In genomic region chr5:125695994-125696679, GRCh38 we compare ENCODE assay signal across 20 cellular contexts.
DNase-seq lines count a peak whose midpoint lies in the region; ATAC-seq and TF ChIP-seq lines count a peak whose summit lies in the region.
"Had no signal": no experiment of that assay in that cellular context is flagged by ENCODE, and none has a peak within 500 bp of the region (broad histone marks: within the 10 kb centered on the region; RNA-seq: fewer than 3 reads in every experiment).

No MANE protein-coding gene starts in this region.

- no peak overlapping the region for H2BK15ac ChIP-seq in neuronal stem cell (ENCODE audit: low read length)

- H2AFZ ChIP-seq in neuronal stem cell (ENCODE audit: low read length) = no peak overlapping the region

- no peak overlapping the region for H3K4ac ChIP-seq in neuronal stem cell (ENCODE audit: low read length)

- DNase-seq in left ventricle myocardium inferior = no peak
- DNase-seq in left cardiac atrium = no peak
- peak; percentile 71 for DNase-seq in adipocyte (ENCODE audit: low read depth)
- DNase-seq in fibroblast of the conjunctiva (ENCODE audit: low read depth) = peak; percentile 40
- no peak for DNase-seq in type B pancreatic cell (ENCODE audit: extremely low spot score, unreplicated experiment)
- DNase-seq in hippocampal formation (lab: John Stamatoyannopoulos, UW) = no peak
- no peak for DNase-seq in neuronal stem cell (ENCODE audit: low spot score)
- DNase-seq: activated CD4-positive, alpha-beta T cell treated with anti-CD3 and anti-CD28 coated beads, Interleukin-2, amount 50 U/mL, for 48 hours; activated naive CD4-positive, alpha-beta T cell; amygdala; NCI-H1930; NCI-H524; SIG-M5; stimulated activated CD4-positive, alpha-beta T cell treated with anti-CD3 and anti-CD28 coated beads, Interleukin-12 subunit alpha, Interleukin-12 subunit beta, amount 100 ng/mL, for 4 hours; T-helper 17 cell had no signal

- ATAC-seq in left cardiac atrium = no peak
- no peak for ATAC-seq in HG02763 (IDR thresholded peaks at IDR 0.05; ENCODE audit: unreplicated experiment)
- ATAC-seq: GM12878; natural killer cell treated with Interleukin-12 subunit alpha and Interleukin-12 subunit beta and Interleukin-15 and Interleukin-18, amount 100 ng/mL, for 72 hours; T-helper 17 cell had no signal

- no peak overlapping the region for H4K8ac ChIP-seq in neuronal stem cell (ENCODE audit: low read depth, low read length)

- no peak overlapping the region for H2BK12ac ChIP-seq in neuronal stem cell (ENCODE audit: low read length)

- no peak overlapping the region for H3K27ac Mint-ChIP-seq in type B pancreatic cell
- H3K27ac Mint-ChIP-seq: natural killer cell treated with Interleukin-12 subunit alpha and Interleukin-12 subunit beta and Interleukin-15 and Interleukin-18, amount 100 ng/mL, for 72 hours; T-helper 17 cell had no signal

- no CpG with 5 or more reads among the region's 4 CpGs for WGBS in neuronal stem cell (ENCODE audit: extremely low coverage in 2 of 2, insufficient read length in 2 of 2, insufficient replicate concordance in 1 of 2), 2 donors

- H3K18ac ChIP-seq in neuronal stem cell (ENCODE audit: low read length) = no peak overlapping the region

- H3K9ac ChIP-seq in adipocyte (ENCODE audit: low read length) (no peak overlapping the region), neuronal stem cell (ENCODE audit: low read depth, low read length, poor library complexity) (no peak overlapping the region)

- H2BK120ac ChIP-seq in neuronal stem cell (ENCODE audit: low read depth, low read length) = no peak overlapping the region

- H3K79me1 ChIP-seq in neuronal stem cell (ENCODE audit: low read depth, low read length) = no peaks in the 10 kb centered on the region

- no peak overlapping the region for H3K23ac ChIP-seq in neuronal stem cell (ENCODE audit: low read depth, low read length, poor library complexity)

- no peak overlapping the region for H3K14ac ChIP-seq in neuronal stem cell (ENCODE audit: low read length)

- no peaks in the 10 kb centered on the region for H3K27me3 Mint-ChIP-seq in type B pancreatic cell
- H3K27me3 Mint-ChIP-seq: natural killer cell treated with Interleukin-12 subunit alpha and Interleukin-12 subunit beta and Interleukin-15 and Interleukin-18, amount 100 ng/mL, for 72 hours; T-helper 17 cell had no signal

- peaks cover 1% of the 10 kb centered on the region for H3K9me3 Mint-ChIP-seq in type B pancreatic cell
- H3K9me3 Mint-ChIP-seq: natural killer cell treated with Interleukin-12 subunit alpha and Interleukin-12 subunit beta and Interleukin-15 and Interleukin-18, amount 100 ng/mL, for 72 hours had no signal

- no peaks in the 10 kb centered on the region for H3K36me3 ChIP-seq in left ventricle myocardium inferior
- no peaks in the 10 kb centered on the region for H3K36me3 ChIP-seq in adipocyte (ENCODE audit: control insufficient read depth, insufficient read depth, low read length, severe bottlenecking)
- no peaks in the 10 kb centered on the region for H3K36me3 ChIP-seq in neuronal stem cell (replicated peaks in 1 of 2; ENCODE audit: control insufficient read depth in 2 of 2, insufficient read depth in 2 of 2, low read length in 2 of 2)
- H3K36me3 ChIP-seq: HAP-1, suprapubic skin had no signal

- TF ChIP-seq CTCF in left ventricle myocardium inferior (IDR thresholded peaks at IDR 0.05; ENCODE audit: borderline replicate concordance) = no peak
- TF ChIP-seq CTCF in type B pancreatic cell (conservative IDR thresholded peaks at IDR 0.05) = peak; percentile 9

- no peaks in the 10 kb centered on the region for H3K27me3 ChIP-seq in left ventricle myocardium inferior (ENCODE audit: low read depth)
- H3K27me3 ChIP-seq in adipocyte (replicated peaks; ENCODE audit: control insufficient read depth, insufficient read depth, low read length) = no peaks in the 10 kb centered on the region
- H3K27me3 ChIP-seq in neuronal stem cell (ENCODE audit: control insufficient read depth in 3 of 3, insufficient read depth in 3 of 3, low read depth in 1 of 3, low read length in 3 of 3) = no peaks in the 10 kb centered on the region
- H3K27me3 ChIP-seq: suprapubic skin had no signal

- H3K4me2 ChIP-seq in neuronal stem cell (ENCODE audit: insufficient read depth, low read length, poor library complexity, severe bottlenecking) = no peak overlapping the region

- no peak overlapping the region for H4K91ac ChIP-seq in neuronal stem cell (ENCODE audit: low read depth, low read length, poor library complexity)

- peaks cover 27% of the 10 kb centered on the region for H3K4me1 Mint-ChIP-seq in type B pancreatic cell (ENCODE audit: unreplicated experiment)
- H3K4me1 Mint-ChIP-seq: T-helper 17 cell had no signal

- H3K4me3 ChIP-seq in left ventricle myocardium inferior = no peak overlapping the region
- no peak overlapping the region for H3K4me3 ChIP-seq in adipocyte (ENCODE audit: low read length)
- H3K4me3 ChIP-seq in neuronal stem cell (ENCODE audit: low read length in 2 of 2) = no peak overlapping the region
- H3K4me3 ChIP-seq: GM12878, HAP-1, suprapubic skin had no signal

- H3K9me3 ChIP-seq in left ventricle myocardium inferior (replicated peaks) = peaks cover 6% of the 10 kb centered on the region
- no peaks in the 10 kb centered on the region for H3K9me3 ChIP-seq in adipocyte (ENCODE audit: control insufficient read depth, low read length)
- peaks cover 0 to 2% of the 10 kb centered on the region in 2 donors for H3K9me3 ChIP-seq in neuronal stem cell (replicated peaks in 1 of 2; ENCODE audit: control insufficient read depth in 2 of 2, insufficient read depth in 1 of 2, low read depth in 1 of 2, low read length in 2 of 2)
- H3K9me3 ChIP-seq: HAP-1, suprapubic skin had no signal

- H3K27ac ChIP-seq in left ventricle myocardium inferior (replicated peaks) (peak overlapping the region; percentile 18), neuronal stem cell (replicated peaks; ENCODE audit: low read length) (no peak overlapping the region)
- H3K27ac ChIP-seq: suprapubic skin had no signal

- H3K4me1 ChIP-seq in left ventricle myocardium inferior = peaks cover 13% of the 10 kb centered on the region
- H3K4me1 ChIP-seq in adipocyte (ENCODE audit: control insufficient read depth, insufficient read depth, low read length) = peaks cover 27% of the 10 kb centered on the region
- H3K4me1 ChIP-seq in neuronal stem cell (ENCODE audit: control insufficient read depth in 2 of 2, insufficient read depth in 1 of 2, low read depth in 1 of 2, low read length in 2 of 2) = peaks cover 3 to 12% of the 10 kb centered on the region in 2 donors

- H3K4me3 Mint-ChIP-seq in type B pancreatic cell = no peak overlapping the region
- H3K4me3 Mint-ChIP-seq: natural killer cell treated with Interleukin-12 subunit alpha and Interleukin-12 subunit beta and Interleukin-15 and Interleukin-18, amount 100 ng/mL, for 72 hours; T-helper 17 cell had no signal

- no peak overlapping the region for H2AK5ac ChIP-seq in neuronal stem cell (ENCODE audit: low read depth, low read length)

- H2BK5ac ChIP-seq in neuronal stem cell (ENCODE audit: low read length) = no peak overlapping the region

- no peaks in the 10 kb centered on the region for H3K36me3 Mint-ChIP-seq in type B pancreatic cell
- H3K36me3 Mint-ChIP-seq: natural killer cell treated with Interleukin-12 subunit alpha and Interleukin-12 subunit beta and Interleukin-15 and Interleukin-18, amount 100 ng/mL, for 72 hours had no signal

- intact Hi-C loops in left ventricle myocardium inferior (cut with micrococcal nuclease) = no loop called here
- intact Hi-C loops in left cardiac atrium (cut with DNase I) = no loop called here

Comparison
In these comparisons a context has a peak if more than half of its experiments do, and no peak if none do; other contexts are left out.
1. DNase-seq: peak in adipocyte (single experiment) and fibroblast of the conjunctiva (single experiment); none in left ventricle myocardium inferior (single experiment), left cardiac atrium (single experiment), type B pancreatic cell (single experiment), hippocampal formation (0 of 2) and neuronal stem cell (single experiment).